ENCODE assay signal across 1 cellular context in the genomic region with DNA sequence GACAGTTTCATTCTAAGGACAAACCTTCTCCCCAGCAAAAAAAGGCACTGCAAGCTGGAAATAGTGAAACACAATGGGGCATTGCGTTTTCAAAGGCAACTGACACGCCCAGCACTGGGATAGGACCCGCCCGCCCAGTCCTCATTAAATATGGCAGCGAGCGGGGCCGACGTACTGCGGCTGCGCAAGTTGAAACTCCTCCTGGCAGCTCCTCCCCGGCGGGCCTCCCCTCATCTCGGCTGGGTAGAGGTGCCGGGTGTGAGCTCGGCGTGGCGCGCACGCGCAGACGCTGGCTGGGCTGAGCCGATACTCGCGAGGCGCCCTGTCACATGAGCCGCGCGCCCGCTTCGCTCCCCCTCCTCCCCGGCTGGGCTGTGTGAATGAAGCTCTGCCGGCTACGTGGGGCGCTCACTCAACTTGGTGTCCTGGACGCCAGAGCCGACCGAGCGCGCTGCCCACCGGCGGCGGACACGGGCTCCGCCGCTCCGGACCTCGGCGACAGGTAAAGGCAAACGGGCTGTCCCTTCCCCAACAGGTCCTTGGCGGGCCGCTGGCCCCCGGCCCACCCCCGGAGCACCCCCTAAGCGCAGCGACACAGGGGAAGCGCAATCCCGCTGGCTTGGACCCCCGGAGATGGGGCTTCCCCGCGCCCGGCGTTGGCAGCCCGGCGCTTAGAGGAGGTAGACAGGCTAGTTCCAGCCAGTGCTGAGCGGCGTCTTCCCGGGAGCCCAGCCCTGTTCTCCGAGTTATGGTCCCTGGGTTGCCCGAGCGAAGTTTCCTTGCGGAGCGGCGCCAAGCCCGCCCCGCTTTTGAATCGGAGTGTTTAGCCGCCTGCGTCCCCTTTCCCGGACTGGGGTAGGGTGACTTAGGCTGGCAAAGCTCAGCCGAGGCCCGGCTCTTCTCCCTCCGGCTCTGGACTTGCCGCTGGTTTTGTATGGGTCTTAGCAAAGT.
TF ChIP-seq lines count a peak whose summit lies in the region.

A gene (plus strand): TSS at position 306 of the 951 bp plus-strand sequence. CDS start 2,703 bp downstream, outside the sequence.

TF ChIP-seq in HEK293, 187 proteins besides CTCF, POLR2A, EP300 and RAD21 (continued from another document):
- TF ChIP-seq, protein P1, sequence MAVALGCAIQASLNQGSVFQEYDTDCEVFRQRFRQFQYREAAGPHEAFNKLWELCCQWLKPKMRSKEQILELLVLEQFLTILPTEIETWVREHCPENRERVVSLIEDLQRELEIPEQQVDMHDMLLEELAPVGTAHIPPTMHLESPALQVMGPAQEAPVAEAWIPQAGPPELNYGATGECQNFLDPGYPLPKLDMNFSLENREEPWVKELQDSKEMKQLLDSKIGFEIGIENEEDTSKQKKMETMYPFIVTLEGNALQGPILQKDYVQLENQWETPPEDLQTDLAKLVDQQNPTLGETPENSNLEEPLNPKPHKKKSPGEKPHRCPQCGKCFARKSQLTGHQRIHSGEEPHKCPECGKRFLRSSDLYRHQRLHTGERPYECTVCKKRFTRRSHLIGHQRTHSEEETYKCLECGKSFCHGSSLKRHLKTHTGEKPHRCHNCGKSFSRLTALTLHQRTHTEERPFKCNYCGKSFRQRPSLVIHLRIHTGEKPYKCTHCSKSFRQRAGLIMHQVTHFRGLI (tag by site-specific recombination; IDR thresholded peaks at IDR 0.05) = peak; percentile 86
- TF ChIP-seq SP3 (tag by site-specific recombination; IDR thresholded peaks at IDR 0.05) = 0 out of 2 replicates have a peak, but pooled peaks have one; percentile 35
- TF ChIP-seq ZNF248 (tag by site-specific recombination; IDR thresholded peaks at IDR 0.05) = no peak
- peak; percentile 58; the same call in 1 of the 2 replicates for TF ChIP-seq ZIC2 (tag by site-specific recombination; IDR thresholded peaks at IDR 0.05)
- TF ChIP-seq ZNF335 (tag by site-specific recombination; conservative IDR thresholded peaks at IDR 0.05) = peak; percentile 70
- TF ChIP-seq SALL2 (tag by site-specific recombination; IDR thresholded peaks at IDR 0.05; ENCODE audit: borderline replicate concordance) = no peak
- no peak for TF ChIP-seq ZNF114 (tag by site-specific recombination; IDR thresholded peaks at IDR 0.05)
- TF ChIP-seq ZSCAN16 (tag by site-specific recombination; IDR thresholded peaks at IDR 0.05) = no peak
- no peak for TF ChIP-seq ZNF501 (tag by site-specific recombination; IDR thresholded peaks at IDR 0.05)
- peak; percentile 76 for TF ChIP-seq GLIS2 (tag by site-specific recombination; IDR thresholded peaks at IDR 0.05)
- TF ChIP-seq, protein P2, sequence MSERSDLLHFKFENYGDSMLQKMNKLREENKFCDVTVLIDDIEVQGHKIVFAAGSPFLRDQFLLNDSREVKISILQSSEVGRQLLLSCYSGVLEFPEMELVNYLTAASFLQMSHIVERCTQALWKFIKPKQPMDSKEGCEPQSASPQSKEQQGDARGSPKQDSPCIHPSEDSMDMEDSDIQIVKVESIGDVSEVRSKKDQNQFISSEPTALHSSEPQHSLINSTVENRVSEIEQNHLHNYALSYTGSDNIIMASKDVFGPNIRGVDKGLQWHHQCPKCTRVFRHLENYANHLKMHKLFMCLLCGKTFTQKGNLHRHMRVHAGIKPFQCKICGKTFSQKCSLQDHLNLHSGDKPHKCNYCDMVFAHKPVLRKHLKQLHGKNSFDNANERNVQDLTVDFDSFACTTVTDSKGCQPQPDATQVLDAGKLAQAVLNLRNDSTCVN (tag by site-specific recombination; optimal IDR thresholded peaks at IDR 0.05) = peak; percentile 75
- peak; percentile 40 for TF ChIP-seq GLIS1 (tag by site-specific recombination; IDR thresholded peaks at IDR 0.05)
